ENCODE assay signal across 22 cellular contexts in the genomic region with DNA sequence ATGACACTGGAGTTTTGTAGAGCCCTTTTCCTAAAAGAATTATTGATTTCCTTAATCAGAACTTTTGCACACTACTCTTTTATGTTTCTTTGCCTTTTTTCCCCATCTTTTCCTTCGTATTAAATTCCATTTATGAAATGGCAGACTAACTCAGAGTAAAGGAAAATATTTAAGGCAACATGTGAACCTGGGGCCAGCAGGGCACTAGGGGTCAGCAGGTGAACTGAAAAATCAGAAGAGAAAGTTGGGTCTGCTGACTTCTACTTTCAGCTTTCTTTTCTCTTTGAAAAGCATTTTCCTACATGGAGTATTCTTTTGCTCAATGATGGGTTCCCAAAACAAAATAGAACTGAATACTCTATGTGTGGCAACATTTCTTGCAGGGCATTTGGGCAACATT.
DNase-seq lines count a peak whose midpoint lies in the region; ATAC-seq, FAIRE-seq and TF ChIP-seq lines count a peak whose summit lies in the region.
"Had no signal": no experiment of that assay in that cellular context is flagged by ENCODE, and none has a peak within 500 bp of the region (broad histone marks: within the 10 kb centered on the region; RNA-seq: fewer than 3 reads in every experiment).

No MANE protein-coding gene starts in this region.

- intact Hi-C loops in GM12878 (cut with micrococcal nuclease; ENCODE audit: unreplicated experiment): no loop called here
- intact Hi-C loops in HepG2 (cut with micrococcal nuclease; ENCODE audit: unreplicated experiment): no loop called here
- intact Hi-C loops in psoas muscle (cut with DNase I): no loop called here

- CTCF ChIA-PET in GM12878 (lab: Yijun Ruan, JAX) (no interaction called here), HepG2 (lab: Yijun Ruan, JAX; ENCODE audit: low intra/inter-chr PET ratio, low total read pairs) (no interaction called here)

- POLR2A ChIA-PET in GM12878 (lab: Charles Lee): no interaction called here
- POLR2A ChIA-PET in HepG2 (lab: Yijun Ruan, JAX): interaction anchor here (1.1 to 1.2 kb wide), 2 partner anchors 392 to 416 kb away, joined by 3 read pairs; a partner anchor contains a TSS

- no peak for TF ChIP-seq POLR2A in GM12878 (IDR thresholded peaks at IDR 0.05; ENCODE audit: low read depth, low read length)
- no peak for TF ChIP-seq POLR2A in HepG2 (IDR thresholded peaks at IDR 0.05; ENCODE audit: insufficient read depth in 1 of 2, low read depth in 2 of 2, low read length in 2 of 2)

- ATAC-seq in GM12878: no peak
- ATAC-seq in HepG2: no peak
- no peak for ATAC-seq in psoas muscle
- ATAC-seq: A549 had no signal

- H3K4me3 ChIP-seq in GM12878: no peak overlapping the region
- no peak overlapping the region for H3K4me3 ChIP-seq in HepG2 (replicated peaks in 1 of 3; ENCODE audit: insufficient read depth in 1 of 3, low read depth in 2 of 3, low read length in 3 of 3)
- H3K4me3 ChIP-seq in psoas muscle: no peak overlapping the region
- H3K4me3 ChIP-seq: A549; BLaER1 treated with 17β-estradiol and CSF1 and Interleukin-3, amounts not matched to agents 10 nM and 100 nM had no signal

- no peaks in the 10 kb centered on the region for H4K20me1 ChIP-seq in GM12878 (ENCODE audit: control insufficient read depth, insufficient read depth)
- H4K20me1 ChIP-seq in HepG2 (ENCODE audit: insufficient read depth, low read length): no peaks in the 10 kb centered on the region
- H4K20me1 ChIP-seq: BLaER1 treated with 17β-estradiol and CSF1 and Interleukin-3, amounts not matched to agents 10 nM and 100 nM had no signal

- BruUV-seq in GM12878 (replicated peaks; lab: Mats Ljungman, UMichigan) (no TSS peak), HepG2 (replicated peaks; lab: Mats Ljungman, UMichigan) (no TSS peak)

- TF ChIP-seq EP300 in GM12878 (IDR thresholded peaks at IDR 0.05; ENCODE audit: borderline replicate concordance in 1 of 2, control insufficient read depth in 1 of 2, low read depth in 2 of 2, low read length in 2 of 2) (no peak), HepG2 (IDR thresholded peaks at IDR 0.05; ENCODE audit: low read depth in 2 of 2, low read length in 2 of 2) (no peak), HepG2 (CRISPR knock-in tag; IDR thresholded peaks at IDR 0.05; ENCODE audit: borderline replicate concordance) (no peak)

- RAD21 ChIA-PET in GM12878 (lab: Charles Lee; ENCODE audit: unreplicated experiment): no interaction called here

- no peak overlapping the region for H3K9ac ChIP-seq in GM12878 (ENCODE audit: control insufficient read depth, insufficient read depth, low read length)
- no peak overlapping the region for H3K9ac ChIP-seq in HepG2 (ENCODE audit: insufficient read depth, low read depth, low read length)
- H3K9ac ChIP-seq: BLaER1 treated with 17β-estradiol and CSF1 and Interleukin-3, amounts not matched to agents 10 nM and 100 nM had no signal

- TF ChIP-seq RAD21 in GM12878 (IDR thresholded peaks at IDR 0.05; ENCODE audit: insufficient read depth, low read depth, low read length) (0 out of 2 replicates have a peak, but pooled peaks have one; percentile 11), HepG2 (CRISPR knock-in tag; IDR thresholded peaks at IDR 0.05) (no peak)

- H3K27ac ChIP-seq in C4-2B: no peak overlapping the region
- no peak overlapping the region for H3K27ac ChIP-seq in GM12878 (ENCODE audit: control insufficient read depth, insufficient read depth)
- no peak overlapping the region for H3K27ac ChIP-seq in HepG2 (ENCODE audit: extremely low read length, insufficient read depth, low read length)
- no peak overlapping the region for H3K27ac ChIP-seq in psoas muscle
- H3K27ac ChIP-seq: 22Rv1; A549; BLaER1 treated with 17β-estradiol and CSF1 and Interleukin-3, amounts not matched to agents 10 nM and 100 nM had no signal

- no peaks in the 10 kb centered on the region for H3K27me3 ChIP-seq in GM12878 (replicated peaks in 1 of 2; ENCODE audit: control insufficient read depth in 2 of 2, insufficient read depth in 2 of 2, low read length in 1 of 2)
- H3K27me3 ChIP-seq in HepG2 (ENCODE audit: control insufficient read depth in 1 of 2, insufficient read depth in 2 of 2, low read length in 2 of 2): peaks cover 2 to 20% of the 10 kb centered on the region in 2 experiments; a peak in 3 of 5 replicates
- H3K27me3 ChIP-seq in psoas muscle (ENCODE audit: insufficient read depth in 3 of 3, low read length in 2 of 3): peaks cover 0 to 6% (median 0%) of the 10 kb centered on the region in 3 donors
- H3K27me3 ChIP-seq: BLaER1 treated with 17β-estradiol and CSF1 and Interleukin-3, amounts not matched to agents 10 nM and 100 nM had no signal

- no peaks in the 10 kb centered on the region for H3K79me2 ChIP-seq in GM12878 (ENCODE audit: control insufficient read depth, insufficient read depth, low read length)
- no peaks in the 10 kb centered on the region for H3K79me2 ChIP-seq in HepG2 (ENCODE audit: insufficient read depth, low read length)

- H3K36me3 ChIP-seq in GM12878 (ENCODE audit: control insufficient read depth in 2 of 2, insufficient read depth in 2 of 2, low read length in 1 of 2): no peaks in the 10 kb centered on the region
- no peaks in the 10 kb centered on the region for H3K36me3 ChIP-seq in HepG2 (replicated peaks in 1 of 2; ENCODE audit: control insufficient read depth in 1 of 2, insufficient read depth in 2 of 2, low read length in 2 of 2)
- no peaks in the 10 kb centered on the region for H3K36me3 ChIP-seq in psoas muscle (ENCODE audit: insufficient read depth in 1 of 2, low read depth in 1 of 2)

- DNase-seq in GM12878 (ENCODE audit: low read depth, low spot score) (no peak), HepG2 (ENCODE audit: low spot score) (no peak), occipital lobe (lab: John Stamatoyannopoulos, UW) (no peak), psoas muscle (no peak)
- DNase-seq: AML-193; CD4-positive, alpha-beta memory T cell; CD4-positive, CD25-positive, alpha-beta regulatory T cell; CD8-positive, alpha-beta memory T cell; COR-L47; DMS 273 treated with DMSO at 0.1 percent for 48 hours; DMS153; DMS53; DMS79; DND-41; EL; GDM1 had no signal

- H3K9me3 ChIP-seq in GM12878 (replicated peaks; ENCODE audit: control insufficient read depth, insufficient read depth, low read length) (peaks cover 1% of the 10 kb centered on the region; the same call in 1 of the 3 replicates), HepG2 (ENCODE audit: low read length) (peaks cover 18% of the 10 kb centered on the region), psoas muscle (no peaks in the 10 kb centered on the region)

- 7% methylated on average over 1 of the region's 1 CpG for WGBS in GM12878 (ENCODE audit: insufficient coverage, insufficient replicate concordance, low lambda C conversion rate, missing lambda C conversion rate)
- WGBS in HepG2 (ENCODE audit: low lambda C conversion rate): 3% methylated on average over 1 of the region's 1 CpG
- 68 to 88% (median 73%) methylated on average over 1 of the region's 1 CpG for WGBS in psoas muscle, 3 donors

- TF ChIP-seq CTCF in C4-2B (conservative IDR thresholded peaks at IDR 0.05) (peak; percentile 8; the same call in 1 of the 2 replicates), GM12878 (IDR thresholded peaks at IDR 0.05 in 2 of 3, conservative IDR thresholded peaks at IDR 0.05 in 1 of 3; ENCODE audit: control insufficient read depth in 2 of 3, extremely low read depth in 1 of 3, insufficient read depth in 1 of 3, low read depth in 3 of 3, low read length in 3 of 3) (no peak), HepG2 (CRISPR knock-in tag; IDR thresholded peaks at IDR 0.05) (peak; percentile 52), psoas muscle (IDR thresholded peaks at IDR 0.05) (no peak)

- SMC1A ChIA-PET in GM12878 (lab: Charles Lee; ENCODE audit: uncharacterized antibody, unreplicated experiment): no interaction called here

- in situ Hi-C loops in GM12878 (cut with MboI) (no loop called here), HepG2 (cut with HindIII; ENCODE audit: extremely low pct_ligation_motif_present, low pct_unique_long_range_greater_than_20kb) (no loop called here)

- FAIRE-seq in GM12878 (lab: Jason Lieb, UNC) (no peak), HepG2 (lab: Jason Lieb, UNC) (no peak)
- FAIRE-seq: A549, GM12891, GM19239 had no signal

- no peak overlapping the region for H2AFZ ChIP-seq in GM12878 (ENCODE audit: control insufficient read depth, low read depth, low read length)
- H2AFZ ChIP-seq in HepG2 (ENCODE audit: low read length): no peak overlapping the region

- no peaks in the 10 kb centered on the region for H3K4me1 ChIP-seq in GM12878 (ENCODE audit: control insufficient read depth, insufficient read depth, low read length)
- H3K4me1 ChIP-seq in HepG2 (ENCODE audit: insufficient read depth, low read length): peaks cover 9% of the 10 kb centered on the region
- no peaks in the 10 kb centered on the region for H3K4me1 ChIP-seq in psoas muscle
- H3K4me1 ChIP-seq: A549; BLaER1 treated with 17β-estradiol and CSF1 and Interleukin-3, amounts not matched to agents 10 nM and 100 nM had no signal

- H3K4me2 ChIP-seq in GM12878 (ENCODE audit: control insufficient read depth, insufficient read depth) (no peak overlapping the region), HepG2 (ENCODE audit: low read depth, low read length) (no peak overlapping the region)
- H3K4me2 ChIP-seq: A549; BLaER1 treated with 17β-estradiol and CSF1 and Interleukin-3, amounts not matched to agents 10 nM and 100 nM had no signal

TF ChIP-seq in GM12878, 131 proteins besides CTCF, POLR2A, EP300 and RAD21 (continues in another document):
- no peak for TF ChIP-seq ZNF207 (IDR thresholded peaks at IDR 0.05; ENCODE audit: borderline replicate concordance)
- no peak for TF ChIP-seq BCL11A (IDR thresholded peaks at IDR 0.05; ENCODE audit: low read depth, low read length)
- no peak for TF ChIP-seq NRF1 (conservative IDR thresholded peaks at IDR 0.05; ENCODE audit: low read depth, low read length)
- TF ChIP-seq FOXM1 (IDR thresholded peaks at IDR 0.05; ENCODE audit: low read depth, low read length): no peak
- TF ChIP-seq EGR1 (IDR thresholded peaks at IDR 0.05; ENCODE audit: borderline replicate concordance in 1 of 2, low read depth in 2 of 2, low read length in 2 of 2): no peak
- no peak for TF ChIP-seq SIX5 (IDR thresholded peaks at IDR 0.05; ENCODE audit: low read depth, low read length, severe bottlenecking)
- no peak for TF ChIP-seq ASH2L (IDR thresholded peaks at IDR 0.05; ENCODE audit: borderline replicate concordance, low read depth)
- TF ChIP-seq GABPA (IDR thresholded peaks at IDR 0.05; ENCODE audit: low read depth): no peak

TF ChIP-seq in HepG2, 621 proteins besides CTCF, POLR2A, EP300 and RAD21 (continues in another document):
- TF ChIP-seq ZNF484 (CRISPR knock-in tag; IDR thresholded peaks at IDR 0.05; ENCODE audit: borderline replicate concordance, low read depth): no peak

Comparison
In these comparisons a context has a peak if more than half of its experiments do, and no peak if none do; other contexts are left out.
1. CTCF ChIP-seq: peak in C4-2B (single experiment) and HepG2 (single experiment); none in GM12878 (0 of 3) and psoas muscle (single experiment).